In genomic region chr5:147434049-147434448, GRCh38 we compare ENCODE assay signal across 16 cellular contexts.
A peak's percentile ranks its signal among the peaks of the same experiment; 100 is the strongest.
DNase-seq lines count a peak whose midpoint lies in the region; ATAC-seq, FAIRE-seq and TF ChIP-seq lines count a peak whose summit lies in the region.
"Had no signal": no experiment of that assay in that cellular context is flagged by ENCODE, and none has a peak within 500 bp of the region (broad histone marks: within the 10 kb centered on the region; RNA-seq: fewer than 3 reads in every experiment).

No MANE protein-coding gene starts in this region.

- H3K9me3 Mint-ChIP-seq in stimulated activated naive CD8-positive, alpha-beta T cell treated with anti-CD3 and anti-CD28 coated beads, Interleukin-15, amount 100 ng/mL, for 72 hours: no peaks in the 10 kb centered on the region

- no peak overlapping the region for H2BK120ac ChIP-seq in trophoblast cell (ENCODE audit: insufficient read depth, low read length, poor library complexity)

- H3K9ac ChIP-seq in trophoblast cell (ENCODE audit: low read length): no peak overlapping the region

- no peak for ATAC-seq in gastroesophageal sphincter
- peak; percentile 45 for ATAC-seq in left lobe of liver
- ATAC-seq in stimulated activated naive CD8-positive, alpha-beta T cell treated with anti-CD3 and anti-CD28 coated beads, Interleukin-15, amount 100 ng/mL, for 72 hours: no peak
- ATAC-seq: HCT116 had no signal

- H3K4me3 Mint-ChIP-seq in stimulated activated naive CD8-positive, alpha-beta T cell treated with anti-CD3 and anti-CD28 coated beads, Interleukin-15, amount 100 ng/mL, for 72 hours: no peak overlapping the region
- H3K4me3 Mint-ChIP-seq: B cell; CD4-positive, alpha-beta memory T cell had no signal

- no peak overlapping the region for H2BK5ac ChIP-seq in trophoblast cell (ENCODE audit: low read depth, low read length, poor library complexity)

- H3K79me1 ChIP-seq in trophoblast cell (ENCODE audit: low read length): peaks cover 12% of the 10 kb centered on the region

- no peak overlapping the region for H2AFZ ChIP-seq in trophoblast cell (ENCODE audit: insufficient read depth, low read length, poor library complexity)

- H2AK5ac ChIP-seq in trophoblast cell (ENCODE audit: low read length): no peak overlapping the region

- H2BK12ac ChIP-seq in trophoblast cell (ENCODE audit: low read length): no peak overlapping the region

- no peak overlapping the region for H3K4me2 ChIP-seq in trophoblast cell (ENCODE audit: low read length)

- H3K9me3 ChIP-seq in gastroesophageal sphincter: no peaks in the 10 kb centered on the region
- H3K9me3 ChIP-seq in trophoblast cell (ENCODE audit: insufficient read depth, low read depth, low read length): no peaks in the 10 kb centered on the region

- no peak overlapping the region for H3K4me3 ChIP-seq in LNCaP clone FGC (ENCODE audit: low read depth, low read length)
- no peak overlapping the region for H3K4me3 ChIP-seq in gastroesophageal sphincter
- no peak overlapping the region for H3K4me3 ChIP-seq in trophoblast cell (ENCODE audit: low read depth, low read length)

- no peak overlapping the region for H3K14ac ChIP-seq in trophoblast cell (ENCODE audit: low read length)

- H3K27me3 ChIP-seq in gastroesophageal sphincter (no peaks in the 10 kb centered on the region), trophoblast cell (ENCODE audit: insufficient read depth, low read length) (no peaks in the 10 kb centered on the region)

- H3K27ac Mint-ChIP-seq in stimulated activated naive CD8-positive, alpha-beta T cell treated with anti-CD3 and anti-CD28 coated beads, Interleukin-15, amount 100 ng/mL, for 72 hours: no peak overlapping the region
- H3K27ac Mint-ChIP-seq: B cell; CD4-positive, alpha-beta memory T cell had no signal

- DNase-seq in LNCaP clone FGC (ENCODE audit: low read depth) (peak; percentile 10), left lobe of liver (ENCODE audit: low spot score) (no peak), trophoblast cell (no peak), GF-D8 (lab: John Stamatoyannopoulos, UW) (no peak), OCI-M1 (lab: John Stamatoyannopoulos, UW) (no peak), D721Med (ENCODE audit: insufficient read length, low spot score) (no peak)
- no peak for DNase-seq in stimulated activated naive CD8-positive, alpha-beta T cell treated with anti-CD3 and anti-CD28 coated beads, Interleukin-15, amount 100 ng/mL, for 72 hours
- DNase-seq: CD4-positive, alpha-beta memory T cell; DND-41; GDM1 had no signal

- H3K36me3 ChIP-seq in gastroesophageal sphincter (no peaks in the 10 kb centered on the region), trophoblast cell (ENCODE audit: control insufficient read depth in 1 of 2, insufficient read depth in 2 of 2, low read length in 2 of 2) (peaks cover 0 to 2% of the 10 kb centered on the region in 2 experiments)

- TF ChIP-seq EP300 in gastroesophageal sphincter (IDR thresholded peaks at IDR 0.05): no peak

- no peak for FAIRE-seq in D721Med (lab: Jason Lieb, UNC)
- FAIRE-seq: A204.1, H54 had no signal

- no peaks in the 10 kb centered on the region for H3K4me1 Mint-ChIP-seq in stimulated activated naive CD8-positive, alpha-beta T cell treated with anti-CD3 and anti-CD28 coated beads, Interleukin-15, amount 100 ng/mL, for 72 hours
- H3K4me1 Mint-ChIP-seq: B cell; CD4-positive, alpha-beta memory T cell had no signal

- H3K4me1 ChIP-seq in gastroesophageal sphincter (peaks cover 27 to 100% (median 47%) of the 10 kb centered on the region in 3 donors), trophoblast cell (ENCODE audit: control insufficient read depth in 1 of 2, insufficient read depth in 2 of 2, low read length in 2 of 2) (peaks cover 15 to 33% of the 10 kb centered on the region in 2 experiments)

- TF ChIP-seq CTCF in LNCaP clone FGC (IDR thresholded peaks at IDR 0.05; ENCODE audit: control insufficient read depth, extremely low read depth, insufficient read depth) (no peak), gastroesophageal sphincter (IDR thresholded peaks at IDR 0.05) (no peak), D721Med (IDR thresholded peaks at IDR 0.05; ENCODE audit: insufficient read depth, missing control alignments) (no peak)

- H3K23ac ChIP-seq in trophoblast cell (ENCODE audit: low read length): no peak overlapping the region

- 63 to 80% methylated on average over 2 to 3 of the region's 3 CpGs for WGBS in gastroesophageal sphincter (ENCODE audit: low coverage in 1 of 2), 2 donors
- no CpG with 5 or more reads among the region's 3 CpGs for WGBS in trophoblast cell (ENCODE audit: extremely low coverage, insufficient coverage, insufficient read length)

- no peaks in the 10 kb centered on the region for H3K79me2 ChIP-seq in trophoblast cell (ENCODE audit: control insufficient read depth, insufficient read depth, low read length, poor library complexity)

- H3K27ac ChIP-seq in gastroesophageal sphincter (peak overlapping the region in 3 of 4 donors; percentile 12 to 77 (median 74)), trophoblast cell (ENCODE audit: low read depth, low read length) (peak overlapping the region; percentile 52)
- H3K27ac ChIP-seq: C4-2B had no signal

- H3K18ac ChIP-seq in trophoblast cell (ENCODE audit: low read length): no peak overlapping the region

- H4K91ac ChIP-seq in trophoblast cell (ENCODE audit: low read depth, low read length): no peak overlapping the region

- H4K8ac ChIP-seq in trophoblast cell (ENCODE audit: low read depth, low read length): no peak overlapping the region

- H4K12ac ChIP-seq in trophoblast cell (ENCODE audit: low read depth, low read length): no peak overlapping the region

- no peak overlapping the region for H3K4ac ChIP-seq in trophoblast cell (ENCODE audit: low read depth, low read length)

- H3K27me3 Mint-ChIP-seq in stimulated activated naive CD8-positive, alpha-beta T cell treated with anti-CD3 and anti-CD28 coated beads, Interleukin-15, amount 100 ng/mL, for 72 hours: peaks cover 19% of the 10 kb centered on the region
- H3K27me3 Mint-ChIP-seq: B cell had no signal

- no peak for TF ChIP-seq POLR2A in gastroesophageal sphincter (IDR thresholded peaks at IDR 0.05)
